ENCODE assay signal across 8 cellular contexts in genomic region chr1:115112496-115113375, GRCh38. TPM values are rescaled to one million over a fixed set of nuclear protein-coding genes. Genes with fewer than 3 reads are reported as not detected.
DNase-seq lines count a peak whose midpoint lies in the region; ATAC-seq and TF ChIP-seq lines count a peak whose summit lies in the region.

No MANE protein-coding gene starts in this region.

- no peak for ATAC-seq in GM19035 (IDR thresholded peaks at IDR 0.05; ENCODE audit: unreplicated experiment)

- DNase-seq in GM10266 (ENCODE audit: extremely low spot score) (peak; percentile 27), NCI-H345 (lab: John Stamatoyannopoulos, UW) (peak; percentile 25), activated T-cell treated with anti-CD3 and anti-CD28 coated beads for 48 hours (ENCODE audit: low read depth) (peak; percentile 15), glomerular visceral epithelial cell (ENCODE audit: extremely low spot score) (peak; percentile 47), retina (peak; percentile 84), H4 (ENCODE audit: low spot score) (no peak), OCI-M2 (lab: John Stamatoyannopoulos, UW; ENCODE audit: unreplicated experiment) (no peak)

- peak; percentile 92 for TF ChIP-seq CTCF in GM10266 (IDR thresholded peaks at IDR 0.05; ENCODE audit: control insufficient read depth, insufficient read depth, low read depth, missing control alignments)

RNA-seq across cellular contexts. Expression of gene TSPAN2, which starts 23.4 kb away (rescaled TPM):
- 1.3 and 3.7 TPM in 2 replicates for total RNA-seq in H4 (2014; rRNA removed; shearing (Covaris generic))

Comparison
In these comparisons a context has a peak if more than half of its experiments do, and no peak if none do; other contexts are left out.
1. DNase-seq: peak in GM10266 (single experiment), NCI-H345 (single experiment), activated T-cell treated with anti-CD3 and anti-CD28 coated beads for 48 hours (single experiment), glomerular visceral epithelial cell (single experiment) and retina (single experiment); none in H4 (single experiment) and OCI-M2 (single experiment).